Comparison of ENCODE assay signal across 19 cellular contexts in the genomic region with DNA sequence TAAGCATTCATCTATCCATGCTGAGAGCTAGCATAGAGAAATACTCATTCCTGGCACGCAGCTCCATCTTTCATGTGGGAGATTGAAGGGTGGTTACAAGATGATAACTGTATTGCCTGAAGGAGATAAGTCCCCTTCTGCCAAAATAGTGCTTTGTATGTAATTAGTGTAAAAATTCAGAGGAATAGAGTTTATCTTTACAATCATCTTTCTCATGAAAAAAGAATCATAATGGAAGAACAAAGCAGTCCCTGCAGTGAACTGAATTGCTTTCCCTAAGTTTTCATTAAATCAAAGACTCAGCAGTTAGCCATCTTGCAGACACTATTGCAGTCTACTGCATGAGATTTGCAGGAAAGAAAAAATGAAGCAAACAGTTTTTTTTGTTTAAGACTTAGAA.
DNase-seq lines count a peak whose midpoint lies in the region; TF ChIP-seq lines count a peak whose summit lies in the region.
"Had no signal": no experiment of that assay in that cellular context is flagged by ENCODE, and none has a peak within 500 bp of the region (broad histone marks: within the 10 kb centered on the region; RNA-seq: fewer than 3 reads in every experiment).

No MANE protein-coding gene starts in this region.

- H3K36me3 Mint-ChIP-seq in brain (peaks cover 6% of the 10 kb centered on the region), nephron (ENCODE audit: low read depth) (no peaks in the 10 kb centered on the region)
- H3K36me3 Mint-ChIP-seq: CD8-positive, alpha-beta T cell had no signal

- no peaks in the 10 kb centered on the region for H3K27me3 ChIP-seq in smooth muscle cell (ENCODE audit: low read depth)
- no peaks in the 10 kb centered on the region for H3K27me3 ChIP-seq in vagina
- no peaks in the 10 kb centered on the region for H3K27me3 ChIP-seq in uterus

- intact Hi-C loops in vagina (cut with DNase I): no loop called here
- intact Hi-C loops in uterus (cut with DNase I; ENCODE audit: low total_unique reads): no loop called here

- peak overlapping the region; percentile 2 to 87 (median 65) for H3K27ac Mint-ChIP-seq in brain
- H3K27ac Mint-ChIP-seq in nephron: peak overlapping the region in 2 of 3 experiments; percentile 8 to 9
- H3K27ac Mint-ChIP-seq: CD8-positive, alpha-beta T cell had no signal

- no peaks in the 10 kb centered on the region for H3K36me3 ChIP-seq in smooth muscle cell (ENCODE audit: low read depth)
- no peaks in the 10 kb centered on the region for H3K36me3 ChIP-seq in vagina
- no peaks in the 10 kb centered on the region for H3K36me3 ChIP-seq in uterus

- no peaks in the 10 kb centered on the region for H3K9me3 Mint-ChIP-seq in brain
- no peaks in the 10 kb centered on the region for H3K9me3 Mint-ChIP-seq in nephron
- H3K9me3 Mint-ChIP-seq: CD8-positive, alpha-beta T cell had no signal

- H3K4me1 Mint-ChIP-seq in brain (peaks cover 56% of the 10 kb centered on the region), nephron (peaks cover 5% of the 10 kb centered on the region)

- no peak for TF ChIP-seq POLR2A in vagina (IDR thresholded peaks at IDR 0.05)
- no peak for TF ChIP-seq POLR2A in uterus (IDR thresholded peaks at IDR 0.05)

- H3K27ac ChIP-seq in smooth muscle cell (ENCODE audit: low read depth) (no peak overlapping the region), vagina (no peak overlapping the region), uterus (no peak overlapping the region)
- H3K27ac ChIP-seq: A549, GM23248 had no signal

- no peaks in the 10 kb centered on the region for H4K20me1 ChIP-seq in smooth muscle cell (ENCODE audit: low read depth)

- no peak overlapping the region for H3K4me2 ChIP-seq in smooth muscle cell
- H3K4me2 ChIP-seq: A549 had no signal

- no peak overlapping the region for H3K4me3 ChIP-seq in smooth muscle cell
- H3K4me3 ChIP-seq in vagina: no peak overlapping the region
- H3K4me3 ChIP-seq in uterus: no peak overlapping the region
- H3K4me3 ChIP-seq: A549, GM12878, GM23248 had no signal

- no peaks in the 10 kb centered on the region for H3K79me2 ChIP-seq in smooth muscle cell (ENCODE audit: low read depth)

- WGBS in smooth muscle cell (ENCODE audit: low lambda C conversion rate): 43% methylated on average over 1 of the region's 1 CpG

- TF ChIP-seq CTCF in brain (conservative IDR thresholded peaks at IDR 0.05) (no peak), nephron (IDR thresholded peaks at IDR 0.05; ENCODE audit: unreplicated experiment in 3 of 3) (no peak), smooth muscle cell (IDR thresholded peaks at IDR 0.05; ENCODE audit: borderline replicate concordance, insufficient read depth, poor library complexity, severe bottlenecking) (no peak), vagina (IDR thresholded peaks at IDR 0.05) (no peak), uterus (IDR thresholded peaks at IDR 0.05) (no peak)

- DNase-seq in COLO829 (ENCODE audit: low spot score) (peak; percentile 22), smooth muscle cell (lab: John Stamatoyannopoulos, UW; ENCODE audit: unreplicated experiment) (no peak), vagina (ENCODE audit: extremely low spot score in 2 of 2) (no peak), uterus (no peak)
- no peak for DNase-seq in stimulated activated CD4-positive, alpha-beta T cell treated with anti-CD3 and anti-CD28 coated beads, Interleukin-4, amount 100 ng/mL, for 1 hour
- DNase-seq: 8988T; C1 segment of cervical spinal cord; CD8-positive, alpha-beta T cell; DMS 273 treated with DMSO at 0.1 percent for 48 hours; DMS79; EL; GDM1; GM23248; H7; HCEC 1CT had no signal

- H3K4me3 Mint-ChIP-seq in brain: no peak overlapping the region
- H3K4me3 Mint-ChIP-seq in nephron: no peak overlapping the region
- H3K4me3 Mint-ChIP-seq: CD8-positive, alpha-beta T cell had no signal

- H3K4me1 ChIP-seq in smooth muscle cell (ENCODE audit: low read depth): peaks cover 10% of the 10 kb centered on the region
- H3K4me1 ChIP-seq in vagina: no peaks in the 10 kb centered on the region
- H3K4me1 ChIP-seq in uterus: no peaks in the 10 kb centered on the region
- H3K4me1 ChIP-seq: A549 had no signal

- H3F3A ChIP-seq in smooth muscle cell (ENCODE audit: low read depth): peaks cover 4% of the 10 kb centered on the region

- no peak overlapping the region for H3K9ac ChIP-seq in smooth muscle cell (ENCODE audit: low read depth)
- H3K9ac ChIP-seq: GM23248 had no signal

- H2AFZ ChIP-seq in smooth muscle cell (ENCODE audit: low read depth): peak overlapping the region; percentile 9
- H2AFZ ChIP-seq: GM23248 had no signal

- H3K27me3 Mint-ChIP-seq in brain (peaks cover 3% of the 10 kb centered on the region), nephron (ENCODE audit: low read depth) (no peaks in the 10 kb centered on the region)

- H3K9me3 ChIP-seq in smooth muscle cell (replicated peaks; ENCODE audit: low read depth) (no peaks in the 10 kb centered on the region), vagina (no peaks in the 10 kb centered on the region), uterus (no peaks in the 10 kb centered on the region)
- H3K9me3 ChIP-seq: A549 had no signal
